1 cellular context compared by ENCODE assay signal in the genomic region with DNA sequence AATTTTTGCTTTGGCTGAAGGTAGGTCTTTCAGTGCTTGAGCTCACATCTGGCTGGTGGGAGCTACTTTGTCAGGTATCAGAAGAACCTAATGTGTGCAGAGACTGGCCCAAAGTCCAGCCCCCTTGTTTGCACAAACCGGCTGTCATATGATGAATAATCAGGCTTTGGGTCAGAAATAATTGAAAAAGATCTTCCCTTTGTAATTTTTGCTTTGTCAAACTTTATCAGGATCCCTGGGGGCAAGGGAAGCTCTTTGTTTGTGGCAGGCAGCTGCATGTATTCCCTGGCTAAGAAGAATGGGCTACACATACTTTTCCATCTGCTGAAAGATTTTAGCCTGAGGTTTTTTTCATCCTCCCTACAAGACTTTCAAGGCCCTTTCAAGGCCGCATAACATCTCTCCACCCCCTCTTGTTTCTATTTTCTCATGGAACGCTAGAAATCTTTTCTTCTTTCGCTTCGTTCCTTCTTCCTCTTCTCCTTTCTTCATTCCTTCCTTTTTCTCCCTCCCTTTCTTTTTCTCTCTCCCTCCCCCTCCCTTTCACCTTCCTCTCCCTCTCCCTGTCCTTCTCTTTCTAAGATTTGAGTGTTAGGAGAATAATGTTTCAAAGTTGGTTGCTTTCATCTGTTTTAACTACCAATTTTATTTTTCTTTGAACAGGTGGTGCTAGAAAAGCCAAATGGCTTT.
TF ChIP-seq lines count a peak whose summit lies in the region.

No MANE protein-coding gene starts in this region.

TF ChIP-seq in A549, 52 proteins besides CTCF, POLR2A, EP300 and RAD21:
- no peak for TF ChIP-seq JUNB (IDR thresholded peaks at IDR 0.05)
- TF ChIP-seq POLR2AphosphoS2 (conservative IDR thresholded peaks at IDR 0.05; ENCODE audit: low read length) = no peak
- TF ChIP-seq ZFP36 (IDR thresholded peaks at IDR 0.05; ENCODE audit: borderline replicate concordance, partially characterized antibody) = no peak
- TF ChIP-seq HOXA7 (CRISPR knock-in tag; IDR thresholded peaks at IDR 0.05) = no peak
- no peak for TF ChIP-seq CEBPB (IDR thresholded peaks at IDR 0.05)
- no peak for TF ChIP-seq PHF8 (IDR thresholded peaks at IDR 0.05; ENCODE audit: borderline replicate concordance, low read depth)
- TF ChIP-seq NPAS2 (CRISPR knock-in tag; IDR thresholded peaks at IDR 0.05; ENCODE audit: borderline replicate concordance) = no peak
- TF ChIP-seq BHLHE40 (IDR thresholded peaks at IDR 0.05; ENCODE audit: low read depth, low read length) = no peak
- no peak for TF ChIP-seq ESRRA (IDR thresholded peaks at IDR 0.05; ENCODE audit: borderline replicate concordance, low read length)
- TF ChIP-seq JUN (IDR thresholded peaks at IDR 0.05) = no peak
- TF ChIP-seq SMC3 (IDR thresholded peaks at IDR 0.05) = no peak
- TF ChIP-seq MAX (IDR thresholded peaks at IDR 0.05) = no peak
- TF ChIP-seq TP53 (CRISPR knock-in tag; IDR thresholded peaks at IDR 0.05) = no peak
